In genomic region chr2:60745330-60745729, GRCh38 we compare ENCODE assay signal across 13 cellular contexts.
"Had no signal": no experiment of that assay in that cellular context is flagged by ENCODE, and none has a peak within 500 bp of the region (broad histone marks: within the 10 kb centered on the region; RNA-seq: fewer than 3 reads in every experiment).

No MANE protein-coding gene starts in this region.

- H3K36me3 ChIP-seq: lower lobe of right lung, sigmoid colon, stomach, thoracic aorta, vagina had no signal

- DNase-seq: lower lobe of right lung; midbrain; naive thymus-derived CD4-positive, alpha-beta T cell; psoas muscle; sigmoid colon; stimulated activated CD4-positive, alpha-beta T cell treated with anti-CD3 and anti-CD28 coated beads, Interleukin-4, amount 100 ng/mL, for 24 hours; stomach had no signal

- H3K4me3 Mint-ChIP-seq: activated CD4-positive, alpha-beta memory T cell treated with anti-CD3 and anti-CD28 coated beads, Interleukin-2, amount 10 ng/mL, durations not matched to agents 7 days and 5 days; activated naive CD4-positive, alpha-beta T cell treated with anti-CD3 and anti-CD28 coated beads, Interleukin-2, amount 50 U/mL, for 24 hours had no signal

- H3K4me1 ChIP-seq: lower lobe of right lung, psoas muscle, sigmoid colon, stomach, vagina had no signal

- H3K79me2 ChIP-seq: hepatocyte had no signal

- H3K27me3 ChIP-seq: hepatocyte, sigmoid colon, vagina had no signal

- H3K9me3 Mint-ChIP-seq: activated CD4-positive, alpha-beta memory T cell treated with anti-CD3 and anti-CD28 coated beads, Interleukin-2, amount 10 ng/mL, durations not matched to agents 7 days and 5 days; activated naive CD4-positive, alpha-beta T cell treated with anti-CD3 and anti-CD28 coated beads, Interleukin-2, amount 50 U/mL, for 24 hours; naive thymus-derived CD4-positive, alpha-beta T cell had no signal

- H3K4me3 ChIP-seq: dorsolateral prefrontal cortex, hepatocyte, lower lobe of right lung, psoas muscle, sigmoid colon, stomach, thoracic aorta, vagina had no signal

- H3K4me2 ChIP-seq: hepatocyte had no signal

- H3K27ac ChIP-seq: dorsolateral prefrontal cortex, hepatocyte, lower lobe of right lung, psoas muscle, sigmoid colon, stomach, thoracic aorta, vagina had no signal

- H3K27me3 Mint-ChIP-seq: activated naive CD4-positive, alpha-beta T cell treated with anti-CD3 and anti-CD28 coated beads, Interleukin-2, amount 50 U/mL, for 24 hours had no signal

- H3K27ac Mint-ChIP-seq: activated naive CD4-positive, alpha-beta T cell treated with anti-CD3 and anti-CD28 coated beads, Interleukin-2, amount 50 U/mL, for 24 hours had no signal

- H3K9me3 ChIP-seq: lower lobe of right lung, psoas muscle, sigmoid colon, stomach, thoracic aorta, vagina had no signal

- H3K36me3 Mint-ChIP-seq: activated naive CD4-positive, alpha-beta T cell treated with anti-CD3 and anti-CD28 coated beads, Interleukin-2, amount 50 U/mL, for 24 hours; naive thymus-derived CD4-positive, alpha-beta T cell had no signal

- H2AFZ ChIP-seq: hepatocyte had no signal
